17 cellular contexts compared by ENCODE assay signal in the genomic region with DNA sequence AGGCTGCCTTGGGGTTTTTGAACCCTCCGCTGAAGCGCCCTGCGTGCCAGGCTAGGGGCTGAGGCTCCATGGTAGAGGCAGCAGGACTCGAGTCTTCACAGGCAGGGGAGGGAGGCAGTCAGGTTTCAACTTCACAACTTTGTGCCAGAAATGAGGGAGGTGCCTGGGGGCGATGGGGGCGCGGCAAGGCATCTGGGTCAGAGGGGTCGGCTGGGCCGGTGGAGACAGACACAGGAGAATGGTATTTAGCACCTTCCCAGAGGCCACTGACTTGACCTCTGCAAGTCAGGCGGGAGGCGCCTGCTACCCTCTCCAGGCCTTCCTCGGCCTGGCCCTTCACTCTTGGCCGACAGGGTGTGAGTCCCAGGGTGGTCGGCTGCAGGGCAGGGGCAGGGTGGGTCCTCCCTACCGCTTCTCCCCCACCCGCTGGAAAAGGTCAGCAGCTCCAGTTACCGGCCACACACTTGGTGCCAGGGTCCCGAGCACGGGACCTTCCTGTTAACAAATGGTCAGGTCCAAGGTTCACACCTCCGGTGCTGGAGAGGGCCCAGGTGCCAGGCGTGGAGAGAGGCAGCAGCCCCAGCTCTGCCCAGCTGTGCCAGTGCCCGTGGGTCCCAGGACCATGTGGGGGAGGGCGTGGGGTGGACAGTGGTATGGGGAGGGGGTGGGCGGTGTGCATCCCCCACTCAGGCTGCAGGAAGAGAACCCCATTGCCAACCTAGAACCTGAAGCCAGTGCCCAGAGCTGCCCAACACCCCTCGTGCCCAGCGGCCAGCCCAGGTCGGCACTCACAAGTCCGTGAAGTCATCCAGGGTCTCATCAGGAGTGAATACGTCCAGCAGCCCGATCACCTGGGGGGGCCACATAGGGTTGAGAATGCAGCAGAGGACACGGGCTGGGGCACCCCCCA.
"Had no signal": no experiment of that assay in that cellular context is flagged by ENCODE, and none has a peak within 500 bp of the region (broad histone marks: within the 10 kb centered on the region; RNA-seq: fewer than 3 reads in every experiment).

No MANE protein-coding gene starts in this region.

- H3K9me3 ChIP-seq: adrenal gland, breast epithelium, ovary had no signal

- ATAC-seq: activated naive CD4-positive, alpha-beta T cell treated with anti-CD3 and anti-CD28 coated beads, Interleukin-2, amount 50 U/mL, for 72 hours had no signal

- H3K4me3 ChIP-seq: adrenal gland, breast epithelium, neural progenitor cell, ovary had no signal

- H3K27me3 ChIP-seq: adrenal gland, ovary had no signal

- H3K4me1 ChIP-seq: adrenal gland, breast epithelium had no signal

- FAIRE-seq: astrocyte, frontal cortex had no signal

- H3K27ac ChIP-seq: adrenal gland, breast epithelium, neural progenitor cell, ovary had no signal

- H2AFZ ChIP-seq: neural progenitor cell had no signal

- H3K9ac ChIP-seq: neural progenitor cell had no signal

- H3K36me3 ChIP-seq: adrenal gland, breast epithelium, neural progenitor cell, ovary had no signal

- H3K4me2 ChIP-seq: neural progenitor cell had no signal

- DNase-seq: activated CD4-positive, alpha-beta T cell treated with anti-CD3 and anti-CD28 coated beads, Interleukin-2, amount 50 U/mL, for 4 hours; activated gamma-delta T cell treated with Interleukin-2 at 50 U/mL for 16 hours; adrenal gland; cerebellar nuclear complex; cortex of kidney; head of caudate nucleus; kidney glomerular epithelial cell; mammary epithelial cell; naive B cell; ovary; stimulated activated CD4-positive, alpha-beta T cell treated with anti-CD3 and anti-CD28 coated beads, Interleukin-12 subunit alpha, Interleukin-12 subunit beta, amount 100 ng/mL, for 4 hours; stimulated activated CD4-positive, alpha-beta T cell treated with anti-CD3 and anti-CD28 coated beads, Interleukin-1b, Interleukin-23, amount 100 ng/mL, for 48 hours had no signal
